Comparison of ENCODE assay signal across 8 cellular contexts in genomic region chr3:49724586-49724985, GRCh38.
A peak's percentile ranks its signal among the peaks of the same experiment; 100 is the strongest.
DNase-seq lines count a peak whose midpoint lies in the region; ATAC-seq and TF ChIP-seq lines count a peak whose summit lies in the region.

No MANE protein-coding gene starts in this region.

- peaks cover 15% of the 10 kb centered on the region for H3K36me3 Mint-ChIP-seq in nephron (ENCODE audit: low read depth)

- peaks cover 13% of the 10 kb centered on the region for H3K4me1 Mint-ChIP-seq in nephron

- POLR2A ChIA-PET in GM10248 (lab: Yijun Ruan, JAX) = interaction anchor here (0.7 kb wide), 1 partner anchor 188 kb away, joined by 3 read pairs; no protein-coding TSS in a partner anchor

- peak; percentile 57 for DNase-seq in GM10248 (ENCODE audit: extremely low spot score)
- DNase-seq in RPMI8226 = peak; percentile 42
- peak; percentile 27 to 42 (median 39) for DNase-seq in effector memory CD4-positive, alpha-beta T cell
- no peak for DNase-seq in Kasumi-1 (lab: John Stamatoyannopoulos, UW)
- no peak for DNase-seq in SW480 (ENCODE audit: low spot score)

- H3K27ac ChIP-seq in effector memory CD4-positive, alpha-beta T cell (ENCODE audit: insufficient read depth, low read length, poor library complexity, severe bottlenecking) = peak overlapping the region; percentile 95

- H3K36me3 ChIP-seq in effector memory CD4-positive, alpha-beta T cell (ENCODE audit: control insufficient read depth, insufficient read depth, low read length) = peaks cover 27% of the 10 kb centered on the region

- no peaks in the 10 kb centered on the region for H3K9me3 ChIP-seq in effector memory CD4-positive, alpha-beta T cell (ENCODE audit: control insufficient read depth, low read length)

- H3K4me3 ChIP-seq in effector memory CD4-positive, alpha-beta T cell (ENCODE audit: insufficient read depth, low read depth, low read length, poor library complexity, severe bottlenecking) = peak overlapping the region; percentile 91

- H3K4me3 Mint-ChIP-seq in nephron = peak overlapping the region; percentile 93 to 95 (median 94)

- H3K27me3 ChIP-seq in effector memory CD4-positive, alpha-beta T cell (replicated peaks; ENCODE audit: control insufficient read depth, insufficient read depth, low read length, poor library complexity, severe bottlenecking) = no peaks in the 10 kb centered on the region

- no peaks in the 10 kb centered on the region for H3K27me3 Mint-ChIP-seq in nephron (ENCODE audit: low read depth)

- peaks cover 14% of the 10 kb centered on the region for H3K4me1 ChIP-seq in effector memory CD4-positive, alpha-beta T cell (ENCODE audit: control insufficient read depth, insufficient read depth, low read length, poor library complexity, severe bottlenecking)

- TF ChIP-seq CTCF in GM10248 (IDR thresholded peaks at IDR 0.05; ENCODE audit: control extremely low read depth, extremely low read depth, low read depth, missing control alignments) (no peak), nephron (IDR thresholded peaks at IDR 0.05; ENCODE audit: unreplicated experiment in 3 of 3) (no peak)

- peak overlapping the region; percentile 94 to 99 (median 97) for H3K27ac Mint-ChIP-seq in nephron

- ATAC-seq in HG02884 (IDR thresholded peaks at IDR 0.05; ENCODE audit: unreplicated experiment) (no peak), HG03095 (IDR thresholded peaks at IDR 0.05; ENCODE audit: unreplicated experiment) (no peak)

- no peaks in the 10 kb centered on the region for H3K9me3 Mint-ChIP-seq in nephron

- CTCF ChIA-PET in GM10248 (lab: Yijun Ruan, JAX) = interaction anchor here (1.1 to 1.5 kb wide), 4 partner anchors 9 to 185 kb away, joined by 3 to 4 read pairs (median 3); no protein-coding TSS in a partner anchor

Comparison
In these comparisons a context has a peak if more than half of its experiments do, and no peak if none do; other contexts are left out.
1. DNase-seq: peak in GM10248 (single experiment), RPMI8226 (single experiment) and effector memory CD4-positive, alpha-beta T cell (3 of 3); none in Kasumi-1 (0 of 2) and SW480 (single experiment).